Comparison of ENCODE assay signal across 8 cellular contexts in the genomic region with DNA sequence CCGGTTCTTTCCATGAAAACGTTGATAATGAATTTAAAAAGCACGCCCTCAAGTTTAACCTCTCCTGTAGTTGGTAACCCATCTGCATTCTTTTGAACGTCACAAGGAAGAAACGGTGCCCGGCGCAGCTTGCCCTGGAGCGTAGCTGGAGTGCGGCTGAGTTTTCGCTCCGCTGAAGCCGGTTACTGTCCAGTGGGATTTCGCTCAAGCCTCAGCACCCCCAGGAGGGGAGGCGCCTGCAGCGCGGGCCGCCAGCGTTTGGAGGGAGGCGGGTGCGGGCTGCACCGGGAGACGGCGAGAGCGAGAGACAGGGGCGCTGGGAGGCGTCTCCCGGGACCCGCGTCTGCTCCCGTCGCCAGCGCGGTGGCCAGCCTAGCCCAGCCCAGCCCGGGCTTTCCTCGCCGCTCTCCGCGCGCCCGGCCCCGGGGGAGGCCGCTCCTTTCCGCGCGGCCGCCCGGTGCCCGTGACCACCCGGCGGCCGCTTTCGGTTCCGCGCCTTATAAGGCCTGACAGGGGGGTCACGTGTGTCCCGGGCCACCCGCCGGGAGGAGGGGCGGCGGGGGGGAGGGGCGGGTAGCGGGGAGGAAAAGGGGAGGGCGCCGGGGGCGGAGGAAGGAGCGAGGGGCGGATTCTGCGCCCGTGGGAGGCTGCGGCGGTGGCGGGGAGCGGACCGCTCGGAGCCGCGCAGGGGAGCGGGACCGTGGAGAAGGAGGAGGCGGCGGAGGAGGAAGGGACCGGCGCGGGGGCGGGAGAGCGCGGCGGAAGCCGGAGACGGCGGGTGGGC. TPM values are rescaled to one million over a fixed set of nuclear protein-coding genes. Genes with fewer than 3 reads are reported as not detected.
DNase-seq lines count a peak whose midpoint lies in the region; ATAC-seq and TF ChIP-seq lines count a peak whose summit lies in the region.

No MANE protein-coding gene starts in this region.

- H3K36me3 Mint-ChIP-seq in CD4-positive, CD25-positive, alpha-beta regulatory T cell: peaks cover 3% of the 10 kb centered on the region
- peaks cover 17% of the 10 kb centered on the region for H3K36me3 Mint-ChIP-seq in endothelial cell (ENCODE audit: low read depth, unreplicated experiment)

- H3K4me3 ChIP-seq in CD4-positive, CD25-positive, alpha-beta regulatory T cell (ENCODE audit: low read depth, low read length): peak overlapping the region; percentile 89

- H3K9me3 ChIP-seq in CD4-positive, CD25-positive, alpha-beta regulatory T cell (ENCODE audit: control insufficient read depth in 2 of 2, low read length in 2 of 2): peaks cover 0 to 4% of the 10 kb centered on the region in 2 experiments

- H3K36me3 ChIP-seq in CD4-positive, CD25-positive, alpha-beta regulatory T cell (ENCODE audit: control insufficient read depth, insufficient read depth, low read length): no peaks in the 10 kb centered on the region

- H3K4me1 ChIP-seq in CD4-positive, CD25-positive, alpha-beta regulatory T cell (ENCODE audit: control insufficient read depth, insufficient read depth, low read length, poor library complexity, severe bottlenecking): peaks cover 20% of the 10 kb centered on the region

- peaks cover 0 to 6% (median under 1%) of the 10 kb centered on the region in 7 donors for H3K9me3 Mint-ChIP-seq in CD4-positive, CD25-positive, alpha-beta regulatory T cell
- no peaks in the 10 kb centered on the region for H3K9me3 Mint-ChIP-seq in endothelial cell (ENCODE audit: unreplicated experiment)

- TF ChIP-seq CTCF in endothelial cell (IDR thresholded peaks at IDR 0.05; ENCODE audit: unreplicated experiment): no peak

- DNase-seq in CD4-positive, CD25-positive, alpha-beta regulatory T cell: peak; percentile 85 to 89 (median 85)
- DNase-seq in NK-92 (lab: John Stamatoyannopoulos, UW; ENCODE audit: unreplicated experiment) (peak; percentile 15), endothelial cell (ENCODE audit: low spot score) (peak; percentile 92), midbrain (lab: John Stamatoyannopoulos, UW) (peak; percentile 90)
- peak; percentile 57 for DNase-seq in activated CD8-positive, alpha-beta memory T cell treated with anti-CD3 and anti-CD28 coated beads, Interleukin-2, amount 50 U/mL, for 24 hours (ENCODE audit: extremely low read depth)
- DNase-seq in stimulated activated CD8-positive, alpha-beta memory T cell treated with anti-CD3 and anti-CD28 coated beads, Interleukin-15, amount 100 ng/mL, for 48 hours (ENCODE audit: low read depth in 2 of 2): peak; percentile 74 to 75

- H3K27ac Mint-ChIP-seq in CD4-positive, CD25-positive, alpha-beta regulatory T cell: peak overlapping the region; percentile 90 to 96 (median 93)
- H3K27ac Mint-ChIP-seq in endothelial cell (ENCODE audit: unreplicated experiment): peak overlapping the region; percentile 91

- peak; percentile 85 for ATAC-seq in CD4-positive, CD25-positive, alpha-beta regulatory T cell (ENCODE audit: low read depth in 2 of 2)
- ATAC-seq in GM19324 (IDR thresholded peaks at IDR 0.05; ENCODE audit: low FRiP score, unreplicated experiment) (peak; percentile 88), HG03457 (IDR thresholded peaks at IDR 0.05; ENCODE audit: unreplicated experiment) (peak; percentile 53)

- H3K27me3 ChIP-seq in CD4-positive, CD25-positive, alpha-beta regulatory T cell (ENCODE audit: control insufficient read depth, insufficient read depth, low read length): no peaks in the 10 kb centered on the region

- H3K27ac ChIP-seq in CD4-positive, CD25-positive, alpha-beta regulatory T cell (ENCODE audit: insufficient read depth, low read length, poor library complexity, severe bottlenecking): peak overlapping the region; percentile 78

- peaks cover 2 to 29% (median 16%) of the 10 kb centered on the region in 4 donors for H3K4me1 Mint-ChIP-seq in CD4-positive, CD25-positive, alpha-beta regulatory T cell
- peaks cover 27% of the 10 kb centered on the region for H3K4me1 Mint-ChIP-seq in endothelial cell (ENCODE audit: unreplicated experiment)

- peak overlapping the region; percentile 90 to 95 (median 92) for H3K4me3 Mint-ChIP-seq in CD4-positive, CD25-positive, alpha-beta regulatory T cell
- peak overlapping the region; percentile 95 for H3K4me3 Mint-ChIP-seq in endothelial cell (ENCODE audit: unreplicated experiment)

- H3K27me3 Mint-ChIP-seq in CD4-positive, CD25-positive, alpha-beta regulatory T cell: peaks cover 14% of the 10 kb centered on the region
- H3K27me3 Mint-ChIP-seq in endothelial cell (ENCODE audit: unreplicated experiment): peaks cover 24% of the 10 kb centered on the region

RNA-seq across cellular contexts. Expression of gene DGKH, which starts 8.3 kb away (rescaled TPM):
- total RNA-seq in CD4-positive, CD25-positive, alpha-beta regulatory T cell: 22.4 TPM
- 1 to 10 TPM; 1.2 to 3.1 (median 2.3) TPM for polyA plus RNA-seq in CD4-positive, CD25-positive, alpha-beta regulatory T cell
- total RNA-seq in endothelial cell (ENCODE audit: unreplicated experiment): 45.1 TPM

Comparison
In these comparisons a context has a peak if more than half of its experiments do, and no peak if none do; other contexts are left out.
1. Peak in every context shown above with its lines: DNase-seq, ATAC-seq, H3K4me3 ChIP-seq and H3K27ac ChIP-seq.
2. DNase-seq: peak in every context shown above with its lines; median percentile 92 in endothelial cell; 90 in midbrain; 85 in CD4-positive, CD25-positive, alpha-beta regulatory T cell; 74 in stimulated activated CD8-positive, alpha-beta memory T cell treated with anti-CD3 and anti-CD28 coated beads, Interleukin-15, amount 100 ng/mL, for 48 hours; 57 in activated CD8-positive, alpha-beta memory T cell treated with anti-CD3 and anti-CD28 coated beads, Interleukin-2, amount 50 U/mL, for 24 hours; 15 in NK-92.